ENCODE assay signal across 21 cellular contexts in the genomic region with DNA sequence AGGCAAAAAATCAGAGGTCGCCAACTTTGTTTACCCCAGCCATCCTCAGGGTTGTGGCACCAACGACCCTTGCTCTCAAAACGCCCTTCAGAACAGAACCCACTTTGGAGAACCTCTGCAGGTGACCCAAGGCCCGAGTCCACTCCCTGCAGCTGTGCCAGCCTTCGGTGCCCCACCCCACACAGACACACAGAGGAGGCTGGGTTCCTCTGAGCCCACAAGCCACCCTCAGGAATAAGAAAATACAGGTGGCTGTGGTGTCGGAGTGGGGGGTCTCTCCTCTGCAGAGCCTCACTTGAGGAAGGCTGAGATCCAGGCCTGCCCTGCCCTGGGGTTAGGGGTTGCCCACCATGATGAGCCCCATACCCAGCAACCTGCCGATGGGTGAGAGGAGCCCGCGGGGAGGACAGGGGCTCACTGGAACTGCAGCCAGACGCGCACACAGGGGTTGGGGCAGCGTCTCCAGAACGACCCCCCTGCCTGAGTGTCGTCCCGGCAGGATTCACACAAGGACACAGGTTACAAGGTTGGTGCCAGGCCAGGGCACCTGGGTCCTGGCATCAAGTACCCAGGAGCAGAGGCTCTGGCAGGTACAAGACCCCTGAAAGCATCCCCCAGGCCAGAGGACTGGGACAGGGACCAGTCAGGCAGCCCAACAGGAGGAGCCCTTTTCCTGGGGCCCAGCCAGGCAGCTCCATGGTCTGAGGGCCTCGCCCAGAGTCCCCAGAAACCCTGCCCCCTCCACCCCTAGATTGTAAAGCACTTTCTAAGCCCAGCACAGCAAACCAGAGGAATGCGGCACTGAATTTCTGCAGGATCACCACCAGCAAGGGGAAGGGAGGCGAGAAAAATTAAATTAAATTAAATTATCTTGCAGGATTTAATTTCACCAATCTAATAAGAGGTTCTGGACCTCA. TPM values are rescaled to one million over a fixed set of nuclear protein-coding genes. Genes with fewer than 3 reads are reported as not detected.
DNase-seq lines count a peak whose midpoint lies in the region; ATAC-seq and TF ChIP-seq lines count a peak whose summit lies in the region.
"Had no signal": no experiment of that assay in that cellular context is flagged by ENCODE, and none has a peak within 500 bp of the region (broad histone marks: within the 10 kb centered on the region; RNA-seq: fewer than 3 reads in every experiment).

No MANE protein-coding gene starts in this region.

- no peak overlapping the region for H3K4me3 ChIP-seq in endodermal cell (ENCODE audit: low read length)
- H3K4me3 ChIP-seq in sigmoid colon: no peak overlapping the region
- H3K4me3 ChIP-seq: breast epithelium, dorsolateral prefrontal cortex, gastrocnemius medialis, PC-9, right atrium auricular region, SJCRH30 had no signal

- intact Hi-C loops in sigmoid colon (cut with DNase I): loop anchor here (5.0 kb wide), 2 partner anchors 32 to 43 kb away; no protein-coding TSS in a partner anchor

- TF ChIP-seq CTCF in endodermal cell (conservative IDR thresholded peaks at IDR 0.05): no peak
- TF ChIP-seq CTCF in sigmoid colon (IDR thresholded peaks at IDR 0.05): no peak

- DNase-seq in activated naive CD8-positive, alpha-beta T cell treated with anti-CD3 and anti-CD28 coated beads, Interleukin-2, amount 50 U/mL, for 24 hours: no peak
- DNase-seq in endodermal cell (peak; percentile 57), sigmoid colon (peak; percentile 61), NCI-H1105 (lab: John Stamatoyannopoulos, UW) (no peak), HCEC 1CT (no peak)
- DNase-seq: dorsolateral prefrontal cortex, erythroblast, gastrocnemius medialis, kidney glomerular epithelial cell, midbrain, NCI-H187 treated with DMSO at 0.1 percent for 48 hours, NCI-H345, PC-9, SJCRH30 had no signal

- H3K9me3 ChIP-seq in endodermal cell (ENCODE audit: control insufficient read depth, low read length): no peaks in the 10 kb centered on the region
- no peaks in the 10 kb centered on the region for H3K9me3 ChIP-seq in sigmoid colon
- H3K9me3 ChIP-seq: breast epithelium, gastrocnemius medialis, right atrium auricular region, SJCRH30 had no signal

- peaks cover 3% of the 10 kb centered on the region for H3K36me3 Mint-ChIP-seq in activated naive CD8-positive, alpha-beta T cell
- H3K36me3 Mint-ChIP-seq in activated naive CD8-positive, alpha-beta T cell treated with anti-CD3 and anti-CD28 coated beads, Interleukin-2, amount 50 U/mL, for 24 hours (ENCODE audit: low read depth): no peaks in the 10 kb centered on the region
- H3K36me3 Mint-ChIP-seq in IgD-negative memory B cell: no peaks in the 10 kb centered on the region
- no peaks in the 10 kb centered on the region for H3K36me3 Mint-ChIP-seq in endodermal cell (ENCODE audit: low read depth)

- H3K4me3 Mint-ChIP-seq in activated naive CD8-positive, alpha-beta T cell: peak overlapping the region; percentile 13
- H3K4me3 Mint-ChIP-seq in activated naive CD8-positive, alpha-beta T cell treated with anti-CD3 and anti-CD28 coated beads, Interleukin-2, amount 50 U/mL, for 24 hours: no peak overlapping the region
- H3K4me3 Mint-ChIP-seq in IgD-negative memory B cell (peak overlapping the region in 3 of 4 donors; percentile 25 to 83 (median 65)), endodermal cell (no peak overlapping the region)
- H3K4me3 Mint-ChIP-seq: activated T-helper 1 cell treated with anti-CD3 and anti-CD28 coated beads, Interleukin-12 subunit alpha, Interleukin-12 subunit beta, Interleukin-2, Interleukin-4 antibody, amounts not matched to agents 30 ng/mL and 10 ng/mL and 1 ng/mL, durations not matched to agents 14 hours and 24 hours and 36 hours had no signal

- no peaks in the 10 kb centered on the region for H3K36me3 ChIP-seq in endodermal cell (ENCODE audit: control insufficient read depth, insufficient read depth, low read length)
- H3K36me3 ChIP-seq in sigmoid colon: peaks cover 0 to 3% (median 0%) of the 10 kb centered on the region in 4 donors
- H3K36me3 ChIP-seq: breast epithelium, SJCRH30 had no signal

- H3K27me3 Mint-ChIP-seq in activated naive CD8-positive, alpha-beta T cell: peaks cover 3% of the 10 kb centered on the region
- H3K27me3 Mint-ChIP-seq in activated naive CD8-positive, alpha-beta T cell treated with anti-CD3 and anti-CD28 coated beads, Interleukin-2, amount 50 U/mL, for 24 hours: peaks cover 3% of the 10 kb centered on the region
- peaks cover 29% of the 10 kb centered on the region for H3K27me3 Mint-ChIP-seq in IgD-negative memory B cell
- peaks cover 11% of the 10 kb centered on the region for H3K27me3 Mint-ChIP-seq in endodermal cell (ENCODE audit: insufficient read depth)

- ATAC-seq in activated naive CD8-positive, alpha-beta T cell treated with anti-CD3 and anti-CD28 coated beads, Interleukin-2, amount 50 U/mL, for 24 hours: no peak
- ATAC-seq in esophagus mucosa: no peak
- ATAC-seq: activated CD4-positive, CD25-positive, alpha-beta regulatory T cell treated with anti-CD3 and anti-CD28 coated beads, Interleukin-2, amount 50 U/mL, for 24 hours; gastrocnemius medialis had no signal

- 91 to 98% methylated on average over 11 to 17 of the region's 18 CpGs for WGBS in endodermal cell (ENCODE audit: insufficient coverage in 1 of 2, insufficient read length in 1 of 2), 2 experiments
- WGBS in sigmoid colon, 2 donors: 81 to 89% methylated on average over 18 of the region's 18 CpGs

- TF ChIP-seq POLR2A in sigmoid colon (IDR thresholded peaks at IDR 0.05): no peak

- peaks cover 25% of the 10 kb centered on the region for H3K27me3 ChIP-seq in endodermal cell (ENCODE audit: control insufficient read depth, insufficient read depth, low read length, poor library complexity, severe bottlenecking)
- H3K27me3 ChIP-seq in sigmoid colon: no peaks in the 10 kb centered on the region
- H3K27me3 ChIP-seq: breast epithelium, dorsolateral prefrontal cortex, gastrocnemius medialis, right atrium auricular region, SJCRH30 had no signal

- H3K9me3 Mint-ChIP-seq in activated naive CD8-positive, alpha-beta T cell (ENCODE audit: low read depth): no peaks in the 10 kb centered on the region
- H3K9me3 Mint-ChIP-seq in activated naive CD8-positive, alpha-beta T cell treated with anti-CD3 and anti-CD28 coated beads, Interleukin-2, amount 50 U/mL, for 24 hours: no peaks in the 10 kb centered on the region
- no peaks in the 10 kb centered on the region for H3K9me3 Mint-ChIP-seq in IgD-negative memory B cell
- H3K9me3 Mint-ChIP-seq in endodermal cell: no peaks in the 10 kb centered on the region
- H3K9me3 Mint-ChIP-seq: activated T-helper 1 cell treated with anti-CD3 and anti-CD28 coated beads, Interleukin-12 subunit alpha, Interleukin-12 subunit beta, Interleukin-2, Interleukin-4 antibody, amounts not matched to agents 30 ng/mL and 10 ng/mL and 1 ng/mL, durations not matched to agents 14 hours and 24 hours and 36 hours had no signal

- H3K27ac ChIP-seq in endodermal cell (ENCODE audit: low read depth, low read length): no peak overlapping the region
- peak overlapping the region in 3 of 4 donors; percentile 35 to 88 (median 88) for H3K27ac ChIP-seq in sigmoid colon
- H3K27ac ChIP-seq: breast epithelium, gastrocnemius medialis, PC-9, right atrium auricular region, SJCRH30 had no signal

- no peak overlapping the region for H3K27ac Mint-ChIP-seq in activated naive CD8-positive, alpha-beta T cell
- no peak overlapping the region for H3K27ac Mint-ChIP-seq in activated naive CD8-positive, alpha-beta T cell treated with anti-CD3 and anti-CD28 coated beads, Interleukin-2, amount 50 U/mL, for 24 hours
- peak overlapping the region in 1 of 3 donors; percentile 90 for H3K27ac Mint-ChIP-seq in IgD-negative memory B cell
- peak overlapping the region; percentile 48 for H3K27ac Mint-ChIP-seq in endodermal cell
- H3K27ac Mint-ChIP-seq: activated T-helper 1 cell treated with anti-CD3 and anti-CD28 coated beads, Interleukin-12 subunit alpha, Interleukin-12 subunit beta, Interleukin-2, Interleukin-4 antibody, amounts not matched to agents 30 ng/mL and 10 ng/mL and 1 ng/mL, durations not matched to agents 14 hours and 24 hours and 36 hours had no signal

- peaks cover 20% of the 10 kb centered on the region for H3K4me1 Mint-ChIP-seq in activated naive CD8-positive, alpha-beta T cell (ENCODE audit: low read depth)
- peaks cover 23% of the 10 kb centered on the region for H3K4me1 Mint-ChIP-seq in activated naive CD8-positive, alpha-beta T cell treated with anti-CD3 and anti-CD28 coated beads, Interleukin-2, amount 50 U/mL, for 24 hours
- peaks cover 9 to 12% (median 10%) of the 10 kb centered on the region in 3 donors for H3K4me1 Mint-ChIP-seq in IgD-negative memory B cell
- peaks cover 15% of the 10 kb centered on the region for H3K4me1 Mint-ChIP-seq in endodermal cell

- no peak overlapping the region for H3K9ac ChIP-seq in endodermal cell (ENCODE audit: extremely low read depth, low read length, poor library complexity, severe bottlenecking)

- no peak for TF ChIP-seq EP300 in sigmoid colon (IDR thresholded peaks at IDR 0.05)

- H3K4me1 ChIP-seq in endodermal cell (ENCODE audit: control insufficient read depth, insufficient read depth, low read length) (peaks cover 6% of the 10 kb centered on the region), sigmoid colon (peaks cover 0 to 99% (median 98%) of the 10 kb centered on the region in 4 donors)

RNA-seq across cellular contexts. Expression of gene NACC2, which starts 40.0 kb away (rescaled TPM):
- polyA plus RNA-seq in IgD-negative memory B cell (0.78 TPM), sigmoid colon (10 to 100 TPM in 1 of 3 donors, 1 to 10 TPM in 2; 3.6 to 14.3 (median 5.1) TPM)
- total RNA-seq in endodermal cell (10 to 100 TPM; 12.4 to 16.7 TPM), sigmoid colon (10 to 100 TPM; 41.6 to 80.0 (median 65.4) TPM), esophagus mucosa (7.0 TPM)
- polyA plus RNA-seq in endodermal cell (2013, experiment 1 of 2): 6.4 TPM
- 6.8 TPM for polyA plus RNA-seq in endodermal cell (2013, experiment 2 of 2)

Comparison
In these comparisons a context has a peak if more than half of its experiments do, and no peak if none do; other contexts are left out.
1. H3K4me3 Mint-ChIP-seq: peak in activated naive CD8-positive, alpha-beta T cell (single experiment) and IgD-negative memory B cell (3 of 4); none in activated naive CD8-positive, alpha-beta T cell treated with anti-CD3 and anti-CD28 coated beads, Interleukin-2, amount 50 U/mL, for 24 hours (single experiment) and endodermal cell (single experiment).
2. DNase-seq: peak in endodermal cell (single experiment) and sigmoid colon (single experiment); none in activated naive CD8-positive, alpha-beta T cell treated with anti-CD3 and anti-CD28 coated beads, Interleukin-2, amount 50 U/mL, for 24 hours (single experiment), NCI-H1105 (single experiment) and HCEC 1CT (single experiment).